In the genomic region with DNA sequence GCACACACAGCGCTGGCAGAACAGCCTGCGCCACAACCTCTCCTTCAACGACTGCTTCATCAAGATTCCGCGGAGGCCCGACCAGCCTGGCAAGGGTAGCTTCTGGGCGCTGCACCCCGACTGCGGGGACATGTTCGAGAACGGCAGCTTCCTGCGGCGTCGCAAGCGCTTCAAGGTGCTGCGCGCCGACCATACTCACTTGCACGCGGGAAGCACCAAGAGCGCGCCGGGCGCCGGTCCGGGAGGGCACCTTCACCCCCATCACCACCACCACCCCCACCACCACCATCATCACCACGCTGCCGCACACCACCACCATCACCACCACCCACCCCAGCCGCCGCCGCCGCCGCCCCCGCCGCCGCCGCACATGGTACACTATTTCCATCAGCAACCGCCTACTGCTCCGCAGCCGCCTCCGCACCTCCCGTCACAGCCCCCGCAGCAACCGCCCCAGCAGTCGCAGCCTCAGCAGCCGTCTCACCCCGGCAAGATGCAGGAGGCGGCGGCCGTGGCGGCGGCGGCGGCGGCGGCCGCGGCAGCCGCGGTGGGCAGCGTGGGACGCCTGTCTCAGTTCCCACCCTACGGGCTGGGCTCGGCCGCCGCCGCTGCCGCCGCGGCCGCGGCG, we compare ENCODE assay signal across 15 cellular contexts. TPM values are rescaled to one million over a fixed set of nuclear protein-coding genes. Genes with fewer than 3 reads are reported as not detected.
DNase-seq lines count a peak whose midpoint lies in the region; ATAC-seq, FAIRE-seq and TF ChIP-seq lines count a peak whose summit lies in the region.
"Had no signal": no experiment of that assay in that cellular context is flagged by ENCODE, and none has a peak within 500 bp of the region (broad histone marks: within the 10 kb centered on the region; RNA-seq: fewer than 3 reads in every experiment).

No MANE protein-coding gene starts in this region.

- H3K23ac ChIP-seq in neuronal stem cell (ENCODE audit: low read depth, low read length, poor library complexity): peak overlapping the region; percentile 77

- DNase-seq in Daoy (ENCODE audit: low read depth) (peak; percentile 12), coronary artery (ENCODE audit: low spot score) (no peak), neuronal stem cell (ENCODE audit: low spot score) (no peak), NCI-H69 (lab: John Stamatoyannopoulos, UW) (no peak), GM19239 (ENCODE audit: insufficient read length, low spot score) (no peak)
- DNase-seq: activated CD4-positive, CD25-positive, alpha-beta regulatory T cell; amygdala; natural killer cell; stimulated activated CD4-positive, alpha-beta T cell treated with anti-CD3 and anti-CD28 coated beads, Interleukin-4, amount 100 ng/mL, for 1 hour; tibial artery had no signal

- H4K8ac ChIP-seq in neuronal stem cell (ENCODE audit: low read depth, low read length): no peak overlapping the region

- no peak overlapping the region for H2BK12ac ChIP-seq in neuronal stem cell (ENCODE audit: low read length)

- peak overlapping the region; percentile 24 for H3K18ac ChIP-seq in neuronal stem cell (ENCODE audit: low read length)

- H3K4me1 ChIP-seq in HUES64 (ENCODE audit: insufficient read depth, low read length) (peaks cover 38% of the 10 kb centered on the region), neuronal stem cell (ENCODE audit: control insufficient read depth in 2 of 2, insufficient read depth in 1 of 2, low read depth in 1 of 2, low read length in 2 of 2) (peaks cover 7 to 11% of the 10 kb centered on the region in 2 donors)
- H3K4me1 ChIP-seq: HAP-1 had no signal

- peaks cover 1% of the 10 kb centered on the region for H3K79me1 ChIP-seq in neuronal stem cell (ENCODE audit: low read depth, low read length)

- ATAC-seq in HG02642 (IDR thresholded peaks at IDR 0.05; ENCODE audit: poor library complexity, unreplicated experiment): no peak

- no peak overlapping the region for H3K4ac ChIP-seq in neuronal stem cell (ENCODE audit: low read length)

- no peaks in the 10 kb centered on the region for H3K36me3 ChIP-seq in HUES64 (ENCODE audit: insufficient read depth, low read length)
- H3K36me3 ChIP-seq in neuronal stem cell (replicated peaks in 1 of 2; ENCODE audit: control insufficient read depth in 2 of 2, insufficient read depth in 2 of 2, low read length in 2 of 2): no peaks in the 10 kb centered on the region
- H3K36me3 ChIP-seq: HAP-1, tibial artery had no signal

- WGBS in HUES64: under 1% methylated on average over 62 of the region's 73 CpGs
- no CpG with 5 or more reads among the region's 73 CpGs for WGBS in neuronal stem cell (ENCODE audit: extremely low coverage in 2 of 2, insufficient read length in 2 of 2, insufficient replicate concordance in 1 of 2), 2 donors

- H3K27me3 ChIP-seq in HUES64 (ENCODE audit: insufficient read depth, low read length) (peaks cover 100% of the 10 kb centered on the region), neuronal stem cell (ENCODE audit: control insufficient read depth in 3 of 3, insufficient read depth in 3 of 3, low read depth in 1 of 3, low read length in 3 of 3) (peaks cover 62 to 99% (median 94%) of the 10 kb centered on the region in 3 experiments)

- H3K9me3 ChIP-seq in HUES64 (ENCODE audit: insufficient read depth, low read depth, low read length) (no peaks in the 10 kb centered on the region), neuronal stem cell (replicated peaks in 1 of 2; ENCODE audit: control insufficient read depth in 2 of 2, insufficient read depth in 1 of 2, low read depth in 1 of 2, low read length in 2 of 2) (no peaks in the 10 kb centered on the region)
- H3K9me3 ChIP-seq: HAP-1, tibial artery had no signal

- H3K4me3 ChIP-seq in HUES64 (ENCODE audit: low read length) (peak overlapping the region; percentile 49), coronary artery (peak overlapping the region; percentile 61), neuronal stem cell (ENCODE audit: low read length in 2 of 2) (no peak overlapping the region)
- H3K4me3 ChIP-seq: HAP-1 had no signal

- no peak overlapping the region for H2BK15ac ChIP-seq in neuronal stem cell (ENCODE audit: low read length)

- no peak overlapping the region for H2BK120ac ChIP-seq in neuronal stem cell (ENCODE audit: low read depth, low read length)

- H2AK5ac ChIP-seq in neuronal stem cell (ENCODE audit: low read depth, low read length): peak overlapping the region; percentile 40

- FAIRE-seq in GM19239 (lab: Jason Lieb, UNC): no peak
- FAIRE-seq: endothelial cell of umbilical vein had no signal

- H3K14ac ChIP-seq in neuronal stem cell (ENCODE audit: low read length): no peak overlapping the region

- H3K27ac ChIP-seq in HUES64 (ENCODE audit: low read depth, low read length): no peak overlapping the region
- H3K27ac ChIP-seq in coronary artery: no peak overlapping the region
- H3K27ac ChIP-seq in neuronal stem cell (replicated peaks; ENCODE audit: low read length): no peak overlapping the region
- H3K27ac ChIP-seq: tibial artery had no signal

- no peak overlapping the region for H4K91ac ChIP-seq in neuronal stem cell (ENCODE audit: low read depth, low read length, poor library complexity)

- H3K9ac ChIP-seq in HUES64 (ENCODE audit: low read depth, low read length) (no peak overlapping the region), neuronal stem cell (ENCODE audit: low read depth, low read length, poor library complexity) (no peak overlapping the region)

- TF ChIP-seq CTCF in coronary artery (IDR thresholded peaks at IDR 0.05): no peak

- peak overlapping the region; percentile 95 for H2AFZ ChIP-seq in neuronal stem cell (ENCODE audit: low read length)

- peak overlapping the region; percentile 51 for H3K4me2 ChIP-seq in neuronal stem cell (ENCODE audit: insufficient read depth, low read length, poor library complexity, severe bottlenecking)

- no peak overlapping the region for H2BK5ac ChIP-seq in neuronal stem cell (ENCODE audit: low read length)

RNA-seq across cellular contexts. Expression of gene FOXB2, which starts 0.5 kb away (rescaled TPM):
- total RNA-seq in Daoy (2014; rRNA removed; shearing (Covaris generic)): not detected in 2 replicates
- 3.4 TPM for polyA plus RNA-seq in HUES64 (2013, experiment 1 of 2)
- polyA plus RNA-seq in HUES64 (2013, experiment 2 of 2): 1.9 TPM
- polyA plus RNA-seq in neuronal stem cell (2013, experiment 1 of 2): not detected
- not detected for polyA plus RNA-seq in neuronal stem cell (2013, experiment 2 of 2)
- total RNA-seq: endothelial cell of umbilical vein, natural killer cell, RPMI7951 had no signal
- polyA plus RNA-seq: endothelial cell of umbilical vein had no signal

Comparison
In these comparisons a context has a peak if more than half of its experiments do, and no peak if none do; other contexts are left out.
1. H3K4me3 ChIP-seq: peak in HUES64 (single experiment) and coronary artery (single experiment); none in neuronal stem cell (0 of 2).